In genomic region chr4:176824645-176825366, GRCh38 we compare ENCODE assay signal across 25 cellular contexts. TPM values are rescaled to one million over a fixed set of nuclear protein-coding genes. Genes with fewer than 3 reads are reported as not detected.
"Had no signal": no experiment of that assay in that cellular context is flagged by ENCODE, and none has a peak within 500 bp of the region (broad histone marks: within the 10 kb centered on the region; RNA-seq: fewer than 3 reads in every experiment).

No MANE protein-coding gene starts in this region.

- FAIRE-seq: colon had no signal

- H3K36me3 ChIP-seq: gastroesophageal sphincter, heart right ventricle, left ventricle myocardium inferior, neural progenitor cell, prostate gland, right atrium auricular region, tibial nerve, uterus had no signal

- H3K4me1 ChIP-seq: gastroesophageal sphincter, heart right ventricle, left ventricle myocardium inferior, prostate gland, right atrium auricular region, tibial nerve, uterus had no signal

- H3K4me3 ChIP-seq: dorsolateral prefrontal cortex, gastroesophageal sphincter, heart right ventricle, left ventricle myocardium inferior, mucosa of descending colon, neural progenitor cell, prostate gland, right atrium auricular region, skin epidermis, tibial nerve, uterus had no signal

- H3K27ac Mint-ChIP-seq: activated B cell treated with CpG ODN at 0.5 μM for 24 hours; activated CD4-positive, alpha-beta memory T cell treated with anti-CD3 and anti-CD28 coated beads for 36 hours; activated naive CD8-positive, alpha-beta T cell; brain; naive thymus-derived CD4-positive, alpha-beta T cell; neural progenitor cell had no signal

- H3K4me1 Mint-ChIP-seq: activated B cell treated with CpG ODN at 0.5 μM for 24 hours; naive thymus-derived CD4-positive, alpha-beta T cell had no signal

- H3K9me3 Mint-ChIP-seq: activated B cell treated with CpG ODN at 0.5 μM for 24 hours; activated CD4-positive, alpha-beta memory T cell treated with anti-CD3 and anti-CD28 coated beads for 36 hours; brain; neural progenitor cell had no signal

- H3K27me3 ChIP-seq: gastroesophageal sphincter, heart right ventricle, neural progenitor cell, right atrium auricular region, tibial nerve, uterus had no signal

- H3K9me3 ChIP-seq: gastroesophageal sphincter, heart right ventricle, left ventricle myocardium inferior, mucosa of descending colon, prostate gland, right atrium auricular region, tibial nerve, uterus had no signal

- H3K4me3 Mint-ChIP-seq: activated B cell treated with CpG ODN at 0.5 μM for 24 hours; activated CD4-positive, alpha-beta memory T cell treated with anti-CD3 and anti-CD28 coated beads for 36 hours; activated naive CD8-positive, alpha-beta T cell; brain; naive thymus-derived CD4-positive, alpha-beta T cell; neural progenitor cell had no signal

- H2AFZ ChIP-seq: neural progenitor cell had no signal

- H3K9ac ChIP-seq: neural progenitor cell had no signal

- H3K4me2 ChIP-seq: neural progenitor cell had no signal

- H3K27ac ChIP-seq: dorsolateral prefrontal cortex, epithelial cell of prostate, gastroesophageal sphincter, heart right ventricle, left ventricle myocardium inferior, neural progenitor cell, prostate gland, right atrium auricular region, skin epidermis, tibial nerve, uterus had no signal

- ATAC-seq: gastroesophageal sphincter; heart right ventricle; mucosa of descending colon; naive thymus-derived CD4-positive, alpha-beta T cell; stimulated activated naive CD8-positive, alpha-beta T cell treated with anti-CD3 and anti-CD28 coated beads, Interleukin-15, Interleukin-2, amounts not matched to agents 100 U/mL and 50 U/mL, for 24 hours had no signal

- H3K27me3 Mint-ChIP-seq: activated B cell treated with CpG ODN at 0.5 μM for 24 hours; activated CD4-positive, alpha-beta memory T cell treated with anti-CD3 and anti-CD28 coated beads for 36 hours; activated naive CD8-positive, alpha-beta T cell; naive thymus-derived CD4-positive, alpha-beta T cell had no signal

- DNase-seq: activated B cell treated with CpG ODN at 0.5 μM for 24 hours; activated CD4-positive, alpha-beta memory T cell treated with anti-CD3 and anti-CD28 coated beads for 36 hours; activated CD4-positive, alpha-beta T cell treated with anti-CD3 and anti-CD28 coated beads for 4 hours; activated T-cell treated with anti-CD3 and anti-CD28 coated beads for 4 hours; amniotic stem cell; central memory CD4-positive, alpha-beta T cell; dorsolateral prefrontal cortex; heart right ventricle; left ventricle myocardium inferior; mesenchymal stem cell; mucosa of descending colon; naive thymus-derived CD4-positive, alpha-beta T cell; stimulated activated naive CD8-positive, alpha-beta T cell treated with anti-CD3 and anti-CD28 coated beads, Interleukin-15, Interleukin-2, amounts not matched to agents 100 U/mL and 50 U/mL, for 24 hours; substantia nigra; uterus had no signal

- H3K36me3 Mint-ChIP-seq: activated CD4-positive, alpha-beta memory T cell treated with anti-CD3 and anti-CD28 coated beads for 36 hours; activated naive CD8-positive, alpha-beta T cell; brain; naive thymus-derived CD4-positive, alpha-beta T cell; neural progenitor cell had no signal

RNA-seq across cellular contexts. Expression of gene VEGFC, which starts 32.1 kb away (rescaled TPM):
- total RNA-seq: activated B cell treated with CpG ODN at 0.5 μM for 24 hours; activated CD4-positive, alpha-beta memory T cell treated with anti-CD3 and anti-CD28 coated beads for 36 hours; naive thymus-derived CD4-positive, alpha-beta T cell had no signal
- polyA plus RNA-seq: naive thymus-derived CD4-positive, alpha-beta T cell had no signal
